1 cellular context compared by ENCODE assay signal in genomic region chr5:31581498-31582099, GRCh38.
TF ChIP-seq lines count a peak whose summit lies in the region.

No MANE protein-coding gene starts in this region.

TF ChIP-seq in GM23338, 12 proteins besides CTCF, POLR2A, EP300 and RAD21 (continued from another document):
- TF ChIP-seq, protein P1, sequence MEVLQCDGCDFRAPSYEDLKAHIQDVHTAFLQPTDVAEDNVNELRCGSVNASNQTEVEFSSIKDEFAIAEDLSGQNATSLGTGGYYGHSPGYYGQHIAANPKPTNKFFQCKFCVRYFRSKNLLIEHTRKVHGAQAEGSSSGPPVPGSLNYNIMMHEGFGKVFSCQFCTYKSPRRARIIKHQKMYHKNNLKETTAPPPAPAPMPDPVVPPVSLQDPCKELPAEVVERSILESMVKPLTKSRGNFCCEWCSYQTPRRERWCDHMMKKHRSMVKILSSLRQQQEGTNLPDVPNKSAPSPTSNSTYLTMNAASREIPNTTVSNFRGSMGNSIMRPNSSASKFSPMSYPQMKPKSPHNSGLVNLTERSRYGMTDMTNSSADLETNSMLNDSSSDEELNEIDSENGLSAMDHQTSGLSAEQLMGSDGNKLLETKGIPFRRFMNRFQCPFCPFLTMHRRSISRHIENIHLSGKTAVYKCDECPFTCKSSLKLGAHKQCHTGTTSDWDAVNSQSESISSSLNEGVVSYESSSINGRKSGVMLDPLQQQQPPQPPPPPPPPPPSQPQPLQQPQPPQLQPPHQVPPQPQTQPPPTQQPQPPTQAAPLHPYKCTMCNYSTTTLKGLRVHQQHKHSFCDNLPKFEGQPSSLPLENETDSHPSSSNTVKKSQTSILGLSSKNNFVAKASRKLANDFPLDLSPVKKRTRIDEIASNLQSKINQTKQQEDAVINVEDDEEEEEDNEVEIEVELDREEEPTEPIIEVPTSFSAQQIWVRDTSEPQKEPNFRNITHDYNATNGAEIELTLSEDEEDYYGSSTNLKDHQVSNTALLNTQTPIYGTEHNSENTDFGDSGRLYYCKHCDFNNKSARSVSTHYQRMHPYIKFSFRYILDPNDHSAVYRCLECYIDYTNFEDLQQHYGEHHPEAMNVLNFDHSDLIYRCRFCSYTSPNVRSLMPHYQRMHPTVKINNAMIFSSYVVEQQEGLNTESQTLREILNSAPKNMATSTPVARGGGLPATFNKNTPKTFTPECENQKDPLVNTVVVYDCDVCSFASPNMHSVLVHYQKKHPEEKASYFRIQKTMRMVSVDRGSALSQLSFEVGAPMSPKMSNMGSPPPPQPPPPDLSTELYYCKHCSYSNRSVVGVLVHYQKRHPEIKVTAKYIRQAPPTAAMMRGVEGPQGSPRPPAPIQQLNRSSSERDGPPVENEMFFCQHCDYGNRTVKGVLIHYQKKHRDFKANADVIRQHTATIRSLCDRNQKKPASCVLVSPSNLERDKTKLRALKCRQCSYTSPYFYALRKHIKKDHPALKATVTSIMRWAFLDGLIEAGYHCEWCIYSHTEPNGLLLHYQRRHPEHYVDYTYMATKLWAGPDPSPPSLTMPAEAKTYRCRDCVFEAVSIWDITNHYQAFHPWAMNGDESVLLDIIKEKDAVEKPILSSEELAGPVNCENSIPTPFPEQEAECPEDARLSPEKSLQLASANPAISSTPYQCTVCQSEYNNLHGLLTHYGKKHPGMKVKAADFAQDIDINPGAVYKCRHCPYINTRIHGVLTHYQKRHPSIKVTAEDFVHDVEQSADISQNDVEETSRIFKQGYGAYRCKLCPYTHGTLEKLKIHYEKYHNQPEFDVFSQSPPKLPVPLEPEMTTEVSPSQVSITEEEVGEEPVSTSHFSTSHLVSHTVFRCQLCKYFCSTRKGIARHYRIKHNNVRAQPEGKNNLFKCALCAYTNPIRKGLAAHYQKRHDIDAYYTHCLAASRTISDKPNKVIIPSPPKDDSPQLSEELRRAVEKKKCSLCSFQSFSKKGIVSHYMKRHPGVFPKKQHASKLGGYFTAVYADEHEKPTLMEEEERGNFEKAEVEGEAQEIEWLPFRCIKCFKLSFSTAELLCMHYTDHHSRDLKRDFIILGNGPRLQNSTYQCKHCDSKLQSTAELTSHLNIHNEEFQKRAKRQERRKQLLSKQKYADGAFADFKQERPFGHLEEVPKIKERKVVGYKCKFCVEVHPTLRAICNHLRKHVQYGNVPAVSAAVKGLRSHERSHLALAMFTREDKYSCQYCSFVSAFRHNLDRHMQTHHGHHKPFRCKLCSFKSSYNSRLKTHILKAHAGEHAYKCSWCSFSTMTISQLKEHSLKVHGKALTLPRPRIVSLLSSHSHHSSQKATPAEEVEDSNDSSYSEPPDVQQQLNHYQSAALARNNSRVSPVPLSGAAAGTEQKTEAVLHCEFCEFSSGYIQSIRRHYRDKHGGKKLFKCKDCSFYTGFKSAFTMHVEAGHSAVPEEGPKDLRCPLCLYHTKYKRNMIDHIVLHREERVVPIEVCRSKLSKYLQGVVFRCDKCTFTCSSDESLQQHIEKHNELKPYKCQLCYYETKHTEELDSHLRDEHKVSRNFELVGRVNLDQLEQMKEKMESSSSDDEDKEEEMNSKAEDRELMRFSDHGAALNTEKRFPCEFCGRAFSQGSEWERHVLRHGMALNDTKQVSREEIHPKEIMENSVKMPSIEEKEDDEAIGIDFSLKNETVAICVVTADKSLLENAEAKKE (CRISPR knock-in tag; IDR thresholded peaks at IDR 0.05) = no peak
- TF ChIP-seq, protein P2, sequence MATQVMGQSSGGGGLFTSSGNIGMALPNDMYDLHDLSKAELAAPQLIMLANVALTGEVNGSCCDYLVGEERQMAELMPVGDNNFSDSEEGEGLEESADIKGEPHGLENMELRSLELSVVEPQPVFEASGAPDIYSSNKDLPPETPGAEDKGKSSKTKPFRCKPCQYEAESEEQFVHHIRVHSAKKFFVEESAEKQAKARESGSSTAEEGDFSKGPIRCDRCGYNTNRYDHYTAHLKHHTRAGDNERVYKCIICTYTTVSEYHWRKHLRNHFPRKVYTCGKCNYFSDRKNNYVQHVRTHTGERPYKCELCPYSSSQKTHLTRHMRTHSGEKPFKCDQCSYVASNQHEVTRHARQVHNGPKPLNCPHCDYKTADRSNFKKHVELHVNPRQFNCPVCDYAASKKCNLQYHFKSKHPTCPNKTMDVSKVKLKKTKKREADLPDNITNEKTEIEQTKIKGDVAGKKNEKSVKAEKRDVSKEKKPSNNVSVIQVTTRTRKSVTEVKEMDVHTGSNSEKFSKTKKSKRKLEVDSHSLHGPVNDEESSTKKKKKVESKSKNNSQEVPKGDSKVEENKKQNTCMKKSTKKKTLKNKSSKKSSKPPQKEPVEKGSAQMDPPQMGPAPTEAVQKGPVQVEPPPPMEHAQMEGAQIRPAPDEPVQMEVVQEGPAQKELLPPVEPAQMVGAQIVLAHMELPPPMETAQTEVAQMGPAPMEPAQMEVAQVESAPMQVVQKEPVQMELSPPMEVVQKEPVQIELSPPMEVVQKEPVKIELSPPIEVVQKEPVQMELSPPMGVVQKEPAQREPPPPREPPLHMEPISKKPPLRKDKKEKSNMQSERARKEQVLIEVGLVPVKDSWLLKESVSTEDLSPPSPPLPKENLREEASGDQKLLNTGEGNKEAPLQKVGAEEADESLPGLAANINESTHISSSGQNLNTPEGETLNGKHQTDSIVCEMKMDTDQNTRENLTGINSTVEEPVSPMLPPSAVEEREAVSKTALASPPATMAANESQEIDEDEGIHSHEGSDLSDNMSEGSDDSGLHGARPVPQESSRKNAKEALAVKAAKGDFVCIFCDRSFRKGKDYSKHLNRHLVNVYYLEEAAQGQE (IDR thresholded peaks at IDR 0.05; ENCODE audit: unreplicated experiment) = no peak
- TF ChIP-seq ZNF331 (CRISPR knock-in tag; IDR thresholded peaks at IDR 0.05; ENCODE audit: low read depth) = no peak
- no peak for TF ChIP-seq EZH2 (IDR thresholded peaks at IDR 0.05; ENCODE audit: low read depth, unreplicated experiment)
- TF ChIP-seq, protein P3, sequence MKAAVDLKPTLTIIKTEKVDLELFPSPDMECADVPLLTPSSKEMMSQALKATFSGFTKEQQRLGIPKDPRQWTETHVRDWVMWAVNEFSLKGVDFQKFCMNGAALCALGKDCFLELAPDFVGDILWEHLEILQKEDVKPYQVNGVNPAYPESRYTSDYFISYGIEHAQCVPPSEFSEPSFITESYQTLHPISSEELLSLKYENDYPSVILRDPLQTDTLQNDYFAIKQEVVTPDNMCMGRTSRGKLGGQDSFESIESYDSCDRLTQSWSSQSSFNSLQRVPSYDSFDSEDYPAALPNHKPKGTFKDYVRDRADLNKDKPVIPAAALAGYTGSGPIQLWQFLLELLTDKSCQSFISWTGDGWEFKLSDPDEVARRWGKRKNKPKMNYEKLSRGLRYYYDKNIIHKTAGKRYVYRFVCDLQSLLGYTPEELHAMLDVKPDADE (IDR thresholded peaks at IDR 0.05) = no peak
- TF ChIP-seq EZH2phosphoT487 (IDR thresholded peaks at IDR 0.05; ENCODE audit: unreplicated experiment) = no peak
- TF ChIP-seq JUNB (IDR thresholded peaks at IDR 0.05; ENCODE audit: unreplicated experiment) = no peak
- no peak for TF ChIP-seq CREB1 (CRISPR knock-in tag; IDR thresholded peaks at IDR 0.05; ENCODE audit: low read depth)
- TF ChIP-seq STAT1 (IDR thresholded peaks at IDR 0.05; ENCODE audit: unreplicated experiment) = no peak
- no peak for TF ChIP-seq POLR2AphosphoS5 (IDR thresholded peaks at IDR 0.05; ENCODE audit: low read depth)
